ENCODE assay signal across 9 cellular contexts in genomic region chr10:128078136-128078969, GRCh38. TPM values are rescaled to one million over a fixed set of nuclear protein-coding genes. Genes with fewer than 3 reads are reported as not detected.
DNase-seq lines count a peak whose midpoint lies in the region; ATAC-seq and TF ChIP-seq lines count a peak whose summit lies in the region.
"Had no signal": no experiment of that assay in that cellular context is flagged by ENCODE, and none has a peak within 500 bp of the region (broad histone marks: within the 10 kb centered on the region; RNA-seq: fewer than 3 reads in every experiment).

No MANE protein-coding gene starts in this region.

- ATAC-seq in activated CD4-positive, CD25-positive, alpha-beta regulatory T cell treated with anti-CD3 and anti-CD28 coated beads, Interleukin-2, amount 50 U/mL, for 24 hours, result peak; percentile 67 to 72
- no peak for ATAC-seq in HG03025 (IDR thresholded peaks at IDR 0.05; ENCODE audit: low FRiP score, unreplicated experiment)

- H4K20me1 ChIP-seq in neural cell (ENCODE audit: insufficient read depth), result no peaks in the 10 kb centered on the region

- no peaks in the 10 kb centered on the region for H3K36me3 ChIP-seq in neural cell (ENCODE audit: insufficient read depth, low read length)

- H3K27me3 ChIP-seq in neural cell (ENCODE audit: insufficient read depth, low read depth, low read length), result no peaks in the 10 kb centered on the region
- H3K27me3 ChIP-seq: suprapubic skin had no signal

- DNase-seq in AG08396 (ENCODE audit: low spot score), result peak; percentile 81
- peak; percentile 71 for DNase-seq in GM13977 (ENCODE audit: low spot score)
- peak; percentile 52 for DNase-seq in HPDE6-E6E7 (ENCODE audit: extremely low spot score)
- no peak for DNase-seq in epithelial cell of proximal tubule (ENCODE audit: low read depth)
- DNase-seq in NCI-H1436 treated with DMSO at 0.1 percent for 48 hours (lab: John Stamatoyannopoulos, UW), result no peak

- H3K79me2 ChIP-seq in neural cell (replicated peaks; ENCODE audit: insufficient read depth, low read length), result no peaks in the 10 kb centered on the region

- H3K9me2 ChIP-seq in neural cell (ENCODE audit: insufficient read depth, low read length), result no peaks in the 10 kb centered on the region

- no peak overlapping the region for H3K9ac ChIP-seq in neural cell (ENCODE audit: low read length)

- no peak overlapping the region for H3K27ac ChIP-seq in neural cell (ENCODE audit: low read length)
- H3K27ac ChIP-seq: suprapubic skin had no signal

- in situ Hi-C loops in GM13977 (cut with MboI; ENCODE audit: low pct_unique_long_range_greater_than_20kb, low sequenced_read_pairs, unreplicated experiment), result no loop called here

- TF ChIP-seq CTCF in GM13977 (IDR thresholded peaks at IDR 0.05; ENCODE audit: extremely low read depth, insufficient read depth, missing control alignments) (peak; percentile 88), epithelial cell of proximal tubule (conservative IDR thresholded peaks at IDR 0.05; ENCODE audit: low read depth, low read length) (peak; percentile 86), neural cell (IDR thresholded peaks at IDR 0.05; ENCODE audit: poor library complexity, severe bottlenecking) (peak; percentile 52)

- H3K4me3 ChIP-seq in epithelial cell of proximal tubule (ENCODE audit: low read depth, low read length) (no peak overlapping the region), neural cell (ENCODE audit: low read length) (no peak overlapping the region)
- H3K4me3 ChIP-seq: suprapubic skin had no signal

- TF ChIP-seq RAD21 in neural cell (conservative IDR thresholded peaks at IDR 0.05), result peak; percentile 50

- no peaks in the 10 kb centered on the region for H3K9me3 ChIP-seq in neural cell (ENCODE audit: low read length)
- H3K9me3 ChIP-seq: suprapubic skin had no signal

- no peak for TF ChIP-seq EP300 in neural cell (conservative IDR thresholded peaks at IDR 0.05; ENCODE audit: poor library complexity, severe bottlenecking)

- H2AFZ ChIP-seq in neural cell (ENCODE audit: low read depth, low read length), result no peak overlapping the region

- H3K4me2 ChIP-seq in neural cell (ENCODE audit: low read length), result no peak overlapping the region

- no peaks in the 10 kb centered on the region for H3F3A ChIP-seq in neural cell (ENCODE audit: insufficient read depth, low read length, poor library complexity, severe bottlenecking)

TF ChIP-seq in neural cell, 6 proteins besides CTCF, POLR2A, EP300 and RAD21:
- TF ChIP-seq SMC3 (conservative IDR thresholded peaks at IDR 0.05; ENCODE audit: poor library complexity), result peak; percentile 41
- no peak for TF ChIP-seq REST (IDR thresholded peaks at IDR 0.05; ENCODE audit: borderline replicate concordance)

RNA-seq across cellular contexts. Expression of gene MKI67, which starts 47.9 kb away (rescaled TPM):
- total RNA-seq in epithelial cell of proximal tubule, result 40.6 and 44.9 TPM in 2 replicates
- polyA plus RNA-seq in neural cell, result 0.16 and 0.20 TPM in 2 replicates
- 0.97 and 2.0 TPM in 2 replicates for polyA minus RNA-seq in neural cell

Comparison
In these comparisons a context has a peak if more than half of its experiments do, and no peak if none do; other contexts are left out.
1. DNase-seq: peak in AG08396 (single experiment), GM13977 (single experiment) and HPDE6-E6E7 (single experiment); none in epithelial cell of proximal tubule (single experiment) and NCI-H1436 treated with DMSO at 0.1 percent for 48 hours (single experiment).
2. Peak in every context shown above with its lines, with median percentiles within 50 percentile points of each other: CTCF ChIP-seq.